In genomic region chr6:10598084-10598960, GRCh38 we compare ENCODE assay signal across 17 cellular contexts.
DNase-seq lines count a peak whose midpoint lies in the region; ATAC-seq, FAIRE-seq and TF ChIP-seq lines count a peak whose summit lies in the region.
"Had no signal": no experiment of that assay in that cellular context is flagged by ENCODE, and none has a peak within 500 bp of the region (broad histone marks: within the 10 kb centered on the region; RNA-seq: fewer than 3 reads in every experiment).

No MANE protein-coding gene starts in this region.

- H3K79me2 ChIP-seq in K562 (ENCODE audit: control insufficient read depth, insufficient read depth, low read length) = no peaks in the 10 kb centered on the region

- intact Hi-C loops in K562 (cut with micrococcal nuclease) = no loop called here
- intact Hi-C loops in naive thymus-derived CD4-positive, alpha-beta T cell (cut with micrococcal nuclease) = no loop called here

- H3K4me1 Mint-ChIP-seq in naive thymus-derived CD4-positive, alpha-beta T cell = peaks cover 0 to 5% (median 0%) of the 10 kb centered on the region in 7 donors
- H3K4me1 Mint-ChIP-seq: stimulated activated effector memory CD8-positive, alpha-beta T cell treated with anti-CD3 and anti-CD28 coated beads, Interleukin-12 subunit alpha, Interleukin-12 subunit beta, amount 100 ng/mL, for 72 hours had no signal

- in situ Hi-C loops in K562 (cut with MboI) = no loop called here

- DNase-seq in GM12891 (ENCODE audit: insufficient read length, low spot score) (no peak), NOMO-1 treated with dmso at 0.1 percent for 144 hours (lab: John Stamatoyannopoulos, UW; ENCODE audit: unreplicated experiment) (peak; percentile 72), K562 (ENCODE audit: extremely low read depth in 1 of 4, low spot score in 3 of 4) (no peak), urothelium cell line (ENCODE audit: low spot score) (no peak), GM10248 (ENCODE audit: extremely low spot score) (no peak), pons (ENCODE audit: low spot score) (no peak), AG20443 (ENCODE audit: low spot score) (no peak)
- DNase-seq in naive thymus-derived CD4-positive, alpha-beta T cell = no peak
- DNase-seq: activated CD4-positive, alpha-beta T cell treated with anti-CD3 and anti-CD28 coated beads, Interleukin-2, amount 50 U/mL, for 4 hours; activated T-cell treated with anti-CD3 and anti-CD28 coated beads, Interleukin-2, amount 50 U/mL, for 48 hours; caudate nucleus; effector memory CD8-positive, alpha-beta T cell; NCI-H1694; small intestine; tibial artery had no signal

- no peak overlapping the region for H3K4me3 Mint-ChIP-seq in naive thymus-derived CD4-positive, alpha-beta T cell
- H3K4me3 Mint-ChIP-seq: effector memory CD8-positive, alpha-beta T cell; stimulated activated effector memory CD8-positive, alpha-beta T cell treated with anti-CD3 and anti-CD28 coated beads, Interleukin-12 subunit alpha, Interleukin-12 subunit beta, amount 100 ng/mL, for 72 hours; T-helper 2 cell treated with Interferon-gamma antibody and Interleukin-4, amounts not matched to agents 5 μg/mL and 100 μg/mL, for 36 hours had no signal

- CTCF ChIA-PET in K562 (lab: Yijun Ruan, JAX; ENCODE audit: low intra/inter-chr PET ratio) = no interaction called here
- CTCF ChIA-PET in naive thymus-derived CD4-positive, alpha-beta T cell (lab: Charles Lee) = no interaction called here
- CTCF ChIA-PET in GM10248 (lab: Yijun Ruan, JAX) = interaction anchor here (1.3 to 1.9 kb wide), 2 partner anchors 11 to 107 kb away, joined by 3 to 4 read pairs; no protein-coding TSS in a partner anchor

- FAIRE-seq in GM12891 (lab: Jason Lieb, UNC) (peak; percentile 31), K562 (lab: Jason Lieb, UNC) (no peak), urothelium cell line (lab: Jason Lieb, UNC) (no peak)
- FAIRE-seq: small intestine had no signal

- no peaks in the 10 kb centered on the region for H4K20me1 ChIP-seq in K562 (replicated peaks; ENCODE audit: control insufficient read depth, insufficient read depth, low read length)

- H3K27ac Mint-ChIP-seq in naive thymus-derived CD4-positive, alpha-beta T cell = no peak overlapping the region
- H3K27ac Mint-ChIP-seq: effector memory CD8-positive, alpha-beta T cell; stimulated activated effector memory CD8-positive, alpha-beta T cell treated with anti-CD3 and anti-CD28 coated beads, Interleukin-12 subunit alpha, Interleukin-12 subunit beta, amount 100 ng/mL, for 72 hours; T-helper 2 cell treated with Interferon-gamma antibody and Interleukin-4, amounts not matched to agents 5 μg/mL and 100 μg/mL, for 36 hours had no signal

- TF ChIP-seq EP300 in K562 (IDR thresholded peaks at IDR 0.05; ENCODE audit: low read length) = no peak

- POLR2A ChIA-PET in K562 (lab: Yijun Ruan, JAX) = no interaction called here
- POLR2A ChIA-PET in naive thymus-derived CD4-positive, alpha-beta T cell (lab: Charles Lee) = no interaction called here
- POLR2A ChIA-PET in GM10248 (lab: Yijun Ruan, JAX) = no interaction called here

- H2AFZ ChIP-seq in K562 (ENCODE audit: low read depth, low read length) = no peak overlapping the region

- peaks cover 4 to 8% of the 10 kb centered on the region in 2 experiments; a peak in 4 of 5 replicates for H3K27me3 ChIP-seq in K562 (ENCODE audit: control insufficient read depth in 2 of 2, insufficient read depth in 2 of 2, low read length in 2 of 2)
- H3K27me3 ChIP-seq in naive thymus-derived CD4-positive, alpha-beta T cell (ENCODE audit: control insufficient read depth in 2 of 2, insufficient read depth in 2 of 2, low read length in 2 of 2) = no peaks in the 10 kb centered on the region
- H3K27me3 ChIP-seq: tibial artery had no signal

- TF ChIP-seq CTCF in K562 (IDR thresholded peaks at IDR 0.05 in 2 of 3, conservative IDR thresholded peaks at IDR 0.05 in 1 of 3; ENCODE audit: insufficient read depth in 2 of 3, low read depth in 1 of 3, low read length in 3 of 3) = no peak
- no peak for TF ChIP-seq CTCF in GM10248 (IDR thresholded peaks at IDR 0.05; ENCODE audit: control extremely low read depth, extremely low read depth, low read depth, missing control alignments)

- H3K36me3 ChIP-seq in K562 (ENCODE audit: control insufficient read depth, insufficient read depth, low read length) = no peaks in the 10 kb centered on the region
- H3K36me3 ChIP-seq in naive thymus-derived CD4-positive, alpha-beta T cell (ENCODE audit: control insufficient read depth in 2 of 3, insufficient read depth in 3 of 3, low read length in 3 of 3) = no peaks in the 10 kb centered on the region
- H3K36me3 ChIP-seq: tibial artery had no signal

- 13% methylated on average over 11 of the region's 11 CpGs for WGBS in K562 (ENCODE audit: insufficient coverage, low coverage, missing lambda C conversion rate)

- no peak for TF ChIP-seq POLR2A in GM12891 (IDR thresholded peaks at IDR 0.05; ENCODE audit: low read depth, low read length)
- TF ChIP-seq POLR2A in K562 (conservative IDR thresholded peaks at IDR 0.05) = no peak

- H3K27ac ChIP-seq in K562 (ENCODE audit: extremely low read depth, low read depth, low read length) = no peak overlapping the region
- H3K27ac ChIP-seq in naive thymus-derived CD4-positive, alpha-beta T cell (ENCODE audit: low read depth, low read length) = no peak overlapping the region
- H3K27ac ChIP-seq: tibial artery had no signal

- H3K4me3 ChIP-seq in K562 = no peak overlapping the region
- H3K4me3 ChIP-seq in naive thymus-derived CD4-positive, alpha-beta T cell (ENCODE audit: low read length) = no peak overlapping the region
- H3K4me3 ChIP-seq: tibial artery had no signal

- H3K9me3 Mint-ChIP-seq in naive thymus-derived CD4-positive, alpha-beta T cell = peaks cover 0 to 2% (median 0%) of the 10 kb centered on the region in 11 donors
- H3K9me3 Mint-ChIP-seq: effector memory CD8-positive, alpha-beta T cell; stimulated activated effector memory CD8-positive, alpha-beta T cell treated with anti-CD3 and anti-CD28 coated beads, Interleukin-12 subunit alpha, Interleukin-12 subunit beta, amount 100 ng/mL, for 72 hours; T-helper 2 cell treated with Interferon-gamma antibody and Interleukin-4, amounts not matched to agents 5 μg/mL and 100 μg/mL, for 36 hours had no signal

- H3K9me3 ChIP-seq in K562 (replicated peaks; ENCODE audit: control insufficient read depth, insufficient read depth, low read depth, low read length) = no peaks in the 10 kb centered on the region
- no peaks in the 10 kb centered on the region for H3K9me3 ChIP-seq in naive thymus-derived CD4-positive, alpha-beta T cell (ENCODE audit: control insufficient read depth in 2 of 3, low read length in 3 of 3)
- H3K9me3 ChIP-seq: tibial artery had no signal

- H3K4me2 ChIP-seq in K562 (ENCODE audit: insufficient read depth, low read length) = no peak overlapping the region

- no peak for TF ChIP-seq RAD21 in K562 (CRISPR knock-in tag; conservative IDR thresholded peaks at IDR 0.05 in 1 of 2, IDR thresholded peaks at IDR 0.05 in 1 of 2)

- H3K36me3 Mint-ChIP-seq in naive thymus-derived CD4-positive, alpha-beta T cell = peaks cover 0 to 2% (median 0%) of the 10 kb centered on the region in 5 donors
- H3K36me3 Mint-ChIP-seq: stimulated activated effector memory CD8-positive, alpha-beta T cell treated with anti-CD3 and anti-CD28 coated beads, Interleukin-12 subunit alpha, Interleukin-12 subunit beta, amount 100 ng/mL, for 72 hours had no signal

- H3K9me1 ChIP-seq in K562 (ENCODE audit: control insufficient read depth, insufficient read depth, low read length) = no peaks in the 10 kb centered on the region

- BruUV-seq in K562 (replicated peaks; lab: Mats Ljungman, UMichigan) = no TSS peak

- no peaks in the 10 kb centered on the region for H3K27me3 Mint-ChIP-seq in naive thymus-derived CD4-positive, alpha-beta T cell
- H3K27me3 Mint-ChIP-seq: effector memory CD8-positive, alpha-beta T cell had no signal

- ATAC-seq in K562 = no peak
- peak; percentile 71 for ATAC-seq in naive thymus-derived CD4-positive, alpha-beta T cell
- ATAC-seq: effector memory CD8-positive, alpha-beta T cell; stimulated activated effector memory CD8-positive, alpha-beta T cell treated with anti-CD3 and anti-CD28 coated beads, Interleukin-12 subunit alpha, Interleukin-12 subunit beta, amount 100 ng/mL, for 72 hours had no signal

- no peak overlapping the region for H3K9ac ChIP-seq in K562 (ENCODE audit: insufficient read depth in 1 of 2, low read depth in 2 of 2, low read length in 2 of 2)

- no peaks in the 10 kb centered on the region for H3K4me1 ChIP-seq in K562 (replicated peaks in 1 of 2; ENCODE audit: control insufficient read depth in 2 of 2, insufficient read depth in 2 of 2, low read length in 2 of 2)
- H3K4me1 ChIP-seq in naive thymus-derived CD4-positive, alpha-beta T cell (ENCODE audit: control insufficient read depth in 2 of 2, insufficient read depth in 2 of 2, low read length in 2 of 2) = no peaks in the 10 kb centered on the region
- H3K4me1 ChIP-seq: tibial artery had no signal

TF ChIP-seq in GM12891, 5 proteins besides CTCF, POLR2A, EP300 and RAD21:
- TF ChIP-seq TAF1 (IDR thresholded peaks at IDR 0.05; ENCODE audit: low read depth, low read length) (no peak), POLR2AphosphoS5 (IDR thresholded peaks at IDR 0.05; ENCODE audit: low read depth, low read length) (no peak), PAX5 (IDR thresholded peaks at IDR 0.05; ENCODE audit: insufficient read depth, low read length, severe bottlenecking) (no peak), SPI1 (IDR thresholded peaks at IDR 0.05; ENCODE audit: low read depth, low read length) (no peak), POU2F2 (IDR thresholded peaks at IDR 0.05; ENCODE audit: low read depth, low read length) (no peak)

TF ChIP-seq in K562, 482 proteins besides CTCF, POLR2A, EP300 and RAD21 (continues in another document):
- TF ChIP-seq HNRNPLL (IDR thresholded peaks at IDR 0.05; ENCODE audit: low read depth, low read length, poor library complexity, severe bottlenecking) = peak; percentile 31
- no peak for TF ChIP-seq XRCC3 (IDR thresholded peaks at IDR 0.05)
- TF ChIP-seq CEBPB (tag; IDR thresholded peaks at IDR 0.05) = peak; percentile 53
- TF ChIP-seq GTF2A2 (tag; IDR thresholded peaks at IDR 0.05) = no peak
- TF ChIP-seq, protein P1, sequence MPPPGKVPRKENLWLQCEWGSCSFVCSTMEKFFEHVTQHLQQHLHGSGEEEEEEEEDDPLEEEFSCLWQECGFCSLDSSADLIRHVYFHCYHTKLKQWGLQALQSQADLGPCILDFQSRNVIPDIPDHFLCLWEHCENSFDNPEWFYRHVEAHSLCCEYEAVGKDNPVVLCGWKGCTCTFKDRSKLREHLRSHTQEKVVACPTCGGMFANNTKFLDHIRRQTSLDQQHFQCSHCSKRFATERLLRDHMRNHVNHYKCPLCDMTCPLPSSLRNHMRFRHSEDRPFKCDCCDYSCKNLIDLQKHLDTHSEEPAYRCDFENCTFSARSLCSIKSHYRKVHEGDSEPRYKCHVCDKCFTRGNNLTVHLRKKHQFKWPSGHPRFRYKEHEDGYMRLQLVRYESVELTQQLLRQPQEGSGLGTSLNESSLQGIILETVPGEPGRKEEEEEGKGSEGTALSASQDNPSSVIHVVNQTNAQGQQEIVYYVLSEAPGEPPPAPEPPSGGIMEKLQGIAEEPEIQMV (tag; conservative IDR thresholded peaks at IDR 0.05; ENCODE audit: low read depth) = no peak
- peak; percentile 36 for TF ChIP-seq MEIS2 (IDR thresholded peaks at IDR 0.05; ENCODE audit: partially characterized antibody)
- TF ChIP-seq SOX6 (IDR thresholded peaks at IDR 0.05) = peak; percentile 74; the same call in 1 of the 2 replicates
